In the genomic region with DNA sequence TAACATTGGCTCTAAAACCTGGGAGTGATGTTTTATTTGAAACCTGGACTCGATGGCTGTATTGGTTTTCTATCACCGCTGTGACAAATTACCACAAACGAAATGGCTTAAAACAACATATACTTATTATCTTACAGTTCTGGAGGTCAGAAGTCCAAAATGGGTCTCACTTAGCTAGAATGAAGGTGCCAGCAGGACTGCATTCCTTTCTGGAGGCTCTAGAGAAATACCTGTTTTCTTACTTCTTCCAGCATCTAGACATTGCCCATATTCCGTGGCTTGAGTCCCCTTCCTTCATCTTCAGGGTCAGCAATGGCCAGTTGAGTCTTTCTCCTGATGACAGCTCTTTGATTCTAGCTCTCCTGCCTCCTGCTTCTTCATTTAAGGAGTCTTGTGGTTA, we compare ENCODE assay signal across 19 cellular contexts. TPM values are rescaled to one million over a fixed set of nuclear protein-coding genes. Genes with fewer than 3 reads are reported as not detected.
"Had no signal": no experiment of that assay in that cellular context is flagged by ENCODE, and none has a peak within 500 bp of the region (broad histone marks: within the 10 kb centered on the region; RNA-seq: fewer than 3 reads in every experiment).

No MANE protein-coding gene starts in this region.

- H3K4me3 ChIP-seq: coronary artery, dorsolateral prefrontal cortex, esophagus muscularis mucosa, gastroesophageal sphincter, heart left ventricle, hepatocyte, left lung, lower lobe of right lung, mucosa of descending colon had no signal

- H3K36me3 ChIP-seq: esophagus muscularis mucosa, gastroesophageal sphincter, heart left ventricle, left lung, lower lobe of right lung had no signal

- H3K79me2 ChIP-seq: hepatocyte had no signal

- DNase-seq: dermis blood vessel endothelial cell; dorsolateral prefrontal cortex; effector CD4-positive, alpha-beta T cell; effector memory CD4-positive, alpha-beta T cell; foreskin keratinocyte; heart left ventricle; hypothalamus; immature natural killer cell; kidney; kidney glomerular epithelial cell; left lung; left ventricle myocardium superior; lower lobe of right lung; mesenchymal stem cell; mucosa of descending colon had no signal

- H3K4me1 ChIP-seq: foreskin keratinocyte, heart left ventricle, left lung, lower lobe of right lung had no signal

- H2AFZ ChIP-seq: hepatocyte had no signal

- H3K27ac ChIP-seq: coronary artery, dorsolateral prefrontal cortex, esophagus muscularis mucosa, foreskin keratinocyte, gastroesophageal sphincter, heart left ventricle, hepatocyte, left lung, lower lobe of right lung had no signal

- H3K4me2 ChIP-seq: hepatocyte had no signal

- ATAC-seq: foreskin keratinocyte, gastroesophageal sphincter, heart left ventricle, left lung, left ventricle myocardium superior, lower lobe of right lung, mucosa of descending colon had no signal

- H3K9me3 ChIP-seq: esophagus muscularis mucosa, gastroesophageal sphincter, heart left ventricle, left lung, lower lobe of right lung, mucosa of descending colon had no signal

RNA-seq across cellular contexts. Expression of gene STEAP1B, which starts 44.3 kb away (rescaled TPM):
- total RNA-seq: hepatocyte had no signal
- polyA plus RNA-seq: immature natural killer cell had no signal
